ENCODE assay signal across 25 cellular contexts in genomic region chr16:15970743-15971434, GRCh38. TPM values are rescaled to one million over a fixed set of nuclear protein-coding genes. Genes with fewer than 3 reads are reported as not detected.
DNase-seq lines count a peak whose midpoint lies in the region; ATAC-seq and TF ChIP-seq lines count a peak whose summit lies in the region.
"Had no signal": no experiment of that assay in that cellular context is flagged by ENCODE, and none has a peak within 500 bp of the region (broad histone marks: within the 10 kb centered on the region; RNA-seq: fewer than 3 reads in every experiment).

No MANE protein-coding gene starts in this region.

- 81 to 90% methylated on average over 5 to 7 of the region's 7 CpGs for WGBS in gastroesophageal sphincter (ENCODE audit: low coverage in 1 of 2), 2 donors

- peaks cover 35% of the 10 kb centered on the region for H3K4me1 Mint-ChIP-seq in nephron progenitor cell

- H3K27me3 Mint-ChIP-seq in nephron progenitor cell (ENCODE audit: low read depth, poor library complexity), result peaks cover 7% of the 10 kb centered on the region
- H3K27me3 Mint-ChIP-seq: natural killer cell treated with Interleukin-12 subunit alpha and Interleukin-12 subunit beta and Interleukin-15 and Interleukin-18, amount 100 ng/mL, for 72 hours had no signal

- peaks cover 40% of the 10 kb centered on the region for H3K9me3 Mint-ChIP-seq in nephron progenitor cell

- H3K27me3 ChIP-seq in gastroesophageal sphincter, result no peaks in the 10 kb centered on the region
- no peaks in the 10 kb centered on the region for H3K27me3 ChIP-seq in lower lobe of right lung (ENCODE audit: low read depth)
- H3K27me3 ChIP-seq: adrenal gland, colonic mucosa, esophagus squamous epithelium, right lobe of liver, tibial artery had no signal

- ATAC-seq in gastroesophageal sphincter (no peak), lower lobe of right lung (no peak), HG03521 (IDR thresholded peaks at IDR 0.05; ENCODE audit: unreplicated experiment) (no peak)
- ATAC-seq: left ventricle myocardium superior; stimulated activated naive CD8-positive, alpha-beta T cell treated with anti-CD3 and anti-CD28 coated beads, Interleukin-15, Interleukin-2, amounts not matched to agents 100 U/mL and 50 U/mL, for 24 hours had no signal

- TF ChIP-seq CTCF in gastroesophageal sphincter (IDR thresholded peaks at IDR 0.05) (no peak), lower lobe of right lung (IDR thresholded peaks at IDR 0.05) (no peak), nephron progenitor cell (IDR thresholded peaks at IDR 0.05) (no peak)

- no peaks in the 10 kb centered on the region for H3K9me3 ChIP-seq in ES-I3 (ENCODE audit: control insufficient read depth, insufficient read depth, low read length)
- peaks cover 0 to 4% (median 0%) of the 10 kb centered on the region in 3 donors for H3K9me3 ChIP-seq in gastroesophageal sphincter
- H3K9me3 ChIP-seq in lower lobe of right lung, result peaks cover 7% of the 10 kb centered on the region
- H3K9me3 ChIP-seq: colonic mucosa, right lobe of liver had no signal

- intact Hi-C loops in lower lobe of right lung (cut with DNase I), result no loop called here

- H3K36me3 Mint-ChIP-seq in nephron progenitor cell (ENCODE audit: low read depth), result peaks cover 52% of the 10 kb centered on the region

- no peak overlapping the region for H3K4me3 Mint-ChIP-seq in nephron progenitor cell
- H3K4me3 Mint-ChIP-seq: activated CD8-positive, alpha-beta T cell treated with anti-CD3 and anti-CD28 coated beads, Interleukin-2, amount 10 ng/mL, durations not matched to agents 7 days and 5 days; immature natural killer cell; natural killer cell treated with Interleukin-12 subunit alpha and Interleukin-12 subunit beta and Interleukin-15 and Interleukin-18, amount 100 ng/mL, for 72 hours had no signal

- DNase-seq in NAMALWA (ENCODE audit: low spot score), result peak; percentile 43
- no peak for DNase-seq in lower lobe of right lung
- DNase-seq in GM19238 (ENCODE audit: insufficient read length, low spot score), result no peak
- DNase-seq in NCI-H345 treated with DMSO at 0.1 percent for 48 hours (lab: John Stamatoyannopoulos, UW; ENCODE audit: unreplicated experiment), result no peak
- no peak for DNase-seq in nephron progenitor cell
- DNase-seq: activated CD4-positive, alpha-beta T cell treated with anti-CD3 and anti-CD28 coated beads for 1 hour; activated CD8-positive, alpha-beta T cell treated with anti-CD3 and anti-CD28 coated beads, Interleukin-2, amount 10 ng/mL, durations not matched to agents 7 days and 5 days; activated T-cell treated with anti-CD3 and anti-CD28 coated beads for 4 hours; adrenal gland; C1 segment of cervical spinal cord; colonic mucosa; esophagus squamous epithelium; immature natural killer cell; left ventricle myocardium superior; NCI-H1694; NCI-H510A treated with DMSO at 0.1 percent for 48 hours; right lobe of liver; stimulated activated naive CD8-positive, alpha-beta T cell treated with anti-CD3 and anti-CD28 coated beads, Interleukin-15, Interleukin-2, amounts not matched to agents 100 U/mL and 50 U/mL, for 24 hours; T-helper 1 cell; tibial artery had no signal

- no peak overlapping the region for H3K27ac Mint-ChIP-seq in nephron progenitor cell
- H3K27ac Mint-ChIP-seq: activated CD8-positive, alpha-beta T cell treated with anti-CD3 and anti-CD28 coated beads, Interleukin-2, amount 10 ng/mL, durations not matched to agents 7 days and 5 days; immature natural killer cell; natural killer cell treated with Interleukin-12 subunit alpha and Interleukin-12 subunit beta and Interleukin-15 and Interleukin-18, amount 100 ng/mL, for 72 hours had no signal

- peak overlapping the region; percentile 49 for H3K9ac ChIP-seq in ES-I3 (ENCODE audit: low read depth, low read length)
- H3K9ac ChIP-seq: parathyroid adenoma had no signal

- H3K27ac ChIP-seq in gastroesophageal sphincter, result peak overlapping the region in 3 of 4 donors; percentile 85 to 91 (median 88)
- H3K27ac ChIP-seq in lower lobe of right lung, result peak overlapping the region; percentile 4
- H3K27ac ChIP-seq: adrenal gland, colonic mucosa, parathyroid adenoma, right lobe of liver, tibial artery had no signal

- no peak for TF ChIP-seq EP300 in gastroesophageal sphincter (IDR thresholded peaks at IDR 0.05)

- H3K4me1 ChIP-seq in ES-I3 (ENCODE audit: insufficient read depth, low read length) (peaks cover 32% of the 10 kb centered on the region), gastroesophageal sphincter (peaks cover 14 to 96% (median 27%) of the 10 kb centered on the region in 3 donors), lower lobe of right lung (peaks cover 36% of the 10 kb centered on the region)
- H3K4me1 ChIP-seq: colonic mucosa, right lobe of liver had no signal

- TF ChIP-seq POLR2A in gastroesophageal sphincter (IDR thresholded peaks at IDR 0.05), result no peak

- no peaks in the 10 kb centered on the region; the same call in 1 of the 2 replicates for H3K36me3 ChIP-seq in ES-I3 (ENCODE audit: insufficient read depth, low read length)
- H3K36me3 ChIP-seq in gastroesophageal sphincter, result peaks cover 0 to 14% of the 10 kb centered on the region in 2 donors
- no peaks in the 10 kb centered on the region for H3K36me3 ChIP-seq in lower lobe of right lung
- H3K36me3 ChIP-seq: adrenal gland, colonic mucosa, right lobe of liver had no signal

- H3K4me3 ChIP-seq in gastroesophageal sphincter (no peak overlapping the region), lower lobe of right lung (no peak overlapping the region)
- H3K4me3 ChIP-seq: adrenal gland, colonic mucosa, esophagus squamous epithelium, right lobe of liver, tibial artery had no signal

RNA-seq across cellular contexts. Expression of gene ABCC1, which starts 21.5 kb away (rescaled TPM):
- total RNA-seq in gastroesophageal sphincter (100 to 1,000 TPM in 1 of 4 donors, 10 to 100 TPM in 3; 50.8 to 122 (median 63.1) TPM), lower lobe of right lung (47.5 TPM)
